12 cellular contexts compared by ENCODE assay signal in the genomic region with DNA sequence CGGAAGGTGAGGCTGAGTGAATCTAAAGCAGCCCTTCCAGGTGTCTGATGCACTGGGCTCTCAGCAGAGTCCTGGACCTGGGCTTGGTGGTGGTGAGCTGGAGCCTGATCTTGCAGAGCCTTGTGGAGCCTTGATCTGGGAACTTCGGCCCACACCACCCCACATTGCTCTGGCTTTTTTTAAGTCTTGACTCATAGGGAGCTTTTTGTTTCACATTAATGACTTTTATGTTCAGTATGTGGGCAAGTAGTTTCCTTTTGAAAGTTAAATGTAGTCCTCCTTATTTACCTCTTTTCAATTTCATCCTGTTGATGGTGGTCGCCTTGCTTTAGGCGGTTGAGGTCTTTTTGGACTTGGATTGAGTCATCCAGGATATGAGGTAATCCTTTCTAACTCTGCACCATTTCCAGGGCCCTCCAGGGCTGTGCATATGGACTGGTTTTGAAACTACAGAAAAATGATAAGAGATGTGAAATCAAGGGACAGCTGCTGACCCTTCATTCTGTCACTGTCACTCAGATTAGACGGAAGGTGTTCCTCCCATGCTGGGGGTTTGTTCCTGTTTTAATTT. TPM values are rescaled to one million over a fixed set of nuclear protein-coding genes. Genes with fewer than 3 reads are reported as not detected.
DNase-seq lines count a peak whose midpoint lies in the region; ATAC-seq, FAIRE-seq and TF ChIP-seq lines count a peak whose summit lies in the region.
"Had no signal": no experiment of that assay in that cellular context is flagged by ENCODE, and none has a peak within 500 bp of the region (broad histone marks: within the 10 kb centered on the region; RNA-seq: fewer than 3 reads in every experiment).

No MANE protein-coding gene starts in this region.

- FAIRE-seq in bronchial epithelial cell (lab: Jason Lieb, UNC), result no peak

- peaks cover 9% of the 10 kb centered on the region for H3K9me3 Mint-ChIP-seq in Caco-2 (ENCODE audit: unreplicated experiment)

- no peaks in the 10 kb centered on the region for H3K27me3 Mint-ChIP-seq in Caco-2 (ENCODE audit: insufficient read depth, unreplicated experiment)

- POLR2A ChIA-PET in GM10248 (lab: Yijun Ruan, JAX), result no interaction called here
- POLR2A ChIA-PET in Caco-2 (lab: Charles Lee), result no interaction called here

- peaks cover 6% of the 10 kb centered on the region for H3K4me1 Mint-ChIP-seq in Caco-2 (ENCODE audit: low read depth, unreplicated experiment)
- H3K4me1 Mint-ChIP-seq: activated B cell treated with CpG ODN at 0.5 μM for 24 hours had no signal

- no TSS peak for BruUV-seq in Caco-2 (replicated peaks; lab: Mats Ljungman, UMichigan)

- H3K4me3 ChIP-seq in bronchial epithelial cell (ENCODE audit: low read depth, low read length), result no peak overlapping the region
- no peak overlapping the region for H3K4me3 ChIP-seq in Caco-2 (ENCODE audit: low read depth, low read length)

- H3K27ac Mint-ChIP-seq in Caco-2 (ENCODE audit: unreplicated experiment), result no peak overlapping the region
- H3K27ac Mint-ChIP-seq: activated B cell treated with CpG ODN at 0.5 μM for 24 hours had no signal

- no peak overlapping the region for H3K4me3 Mint-ChIP-seq in Caco-2 (ENCODE audit: unreplicated experiment)
- H3K4me3 Mint-ChIP-seq: activated B cell treated with CpG ODN at 0.5 μM for 24 hours had no signal

- TF ChIP-seq CTCF in GM10248 (IDR thresholded peaks at IDR 0.05; ENCODE audit: control extremely low read depth, extremely low read depth, low read depth, missing control alignments) (no peak), bronchial epithelial cell (IDR thresholded peaks at IDR 0.05; ENCODE audit: insufficient read depth, low read length, severe bottlenecking) (no peak), Caco-2 (IDR thresholded peaks at IDR 0.05; ENCODE audit: insufficient read depth in 1 of 2, low read depth in 1 of 2, low read length in 1 of 2, severe bottlenecking in 1 of 2, unreplicated experiment in 1 of 2) (no peak)

- ATAC-seq in GM21390 (IDR thresholded peaks at IDR 0.05; ENCODE audit: unreplicated experiment) (peak; percentile 76), HG03520 (IDR thresholded peaks at IDR 0.05; ENCODE audit: unreplicated experiment) (peak; percentile 73), esophagus mucosa (no peak)

- H3K4me1 ChIP-seq in Caco-2, result peaks cover 3% of the 10 kb centered on the region; the same call in 1 of the 2 replicates
- H3K4me1 ChIP-seq: parathyroid adenoma had no signal

- no peaks in the 10 kb centered on the region for H3K36me3 ChIP-seq in bronchial epithelial cell (ENCODE audit: control insufficient read depth, insufficient read depth, low read length)
- no peaks in the 10 kb centered on the region for H3K36me3 ChIP-seq in Caco-2 (ENCODE audit: control insufficient read depth, insufficient read depth, low read length)

- no peaks in the 10 kb centered on the region for H3K27me3 ChIP-seq in bronchial epithelial cell (ENCODE audit: control insufficient read depth, insufficient read depth, low read length)
- H3K27me3 ChIP-seq in Caco-2 (replicated peaks; ENCODE audit: control insufficient read depth, insufficient read depth, low read length), result no peaks in the 10 kb centered on the region

- DNase-seq in GM10248 (ENCODE audit: extremely low spot score) (peak; percentile 35), bronchial epithelial cell (ENCODE audit: low read depth) (peak; percentile 44), NCI-H1436 treated with DMSO at 0.1 percent for 48 hours (lab: John Stamatoyannopoulos, UW) (no peak), Caco-2 (no peak)
- DNase-seq in activated CD8-positive, alpha-beta memory T cell treated with anti-CD3 and anti-CD28 coated beads, Interleukin-2, amount 50 U/mL, for 4 hours, result no peak
- DNase-seq: activated B cell treated with CpG ODN at 0.5 μM for 24 hours, erythroblast, GF-D8 had no signal

- CTCF ChIA-PET in GM10248 (lab: Yijun Ruan, JAX) (interaction anchor here (0.9 to 1.0 kb wide), 2 partner anchors 13 to 15 kb away, joined by 3 to 4 read pairs; a partner anchor contains a TSS), Caco-2 (lab: Charles Lee) (no interaction called here)

- H3K9me3 ChIP-seq in Caco-2, result peaks cover 9% of the 10 kb centered on the region; the same call in 1 of the 2 replicates

- intact Hi-C loops in Caco-2 (cut with micrococcal nuclease; ENCODE audit: unreplicated experiment), result no loop called here

- no peaks in the 10 kb centered on the region for H3K36me3 Mint-ChIP-seq in Caco-2 (ENCODE audit: insufficient read depth, unreplicated experiment)

RNA-seq across cellular contexts. Expression of a gene that starts 2.9 kb away (rescaled TPM):
- not detected in 2 replicates for total RNA-seq in bronchial epithelial cell
- total RNA-seq in Caco-2 (2022), result 0.05 and 0.09 TPM in 2 replicates
- 0.12 TPM for total RNA-seq in esophagus mucosa
- total RNA-seq: activated B cell treated with CpG ODN at 0.5 μM for 24 hours had no signal

RNA-seq across cellular contexts. Expression of a gene that starts 12.9 kb away (rescaled TPM):
- 10.0 and 12.8 TPM in 2 replicates for total RNA-seq in bronchial epithelial cell
- total RNA-seq in Caco-2 (2022), result 23.0 and 23.9 TPM in 2 replicates
- total RNA-seq in esophagus mucosa, result 14.0 TPM

Comparison
In these comparisons a context has a peak if more than half of its experiments do, and no peak if none do; other contexts are left out.
1. DNase-seq: peak in GM10248 (single experiment) and bronchial epithelial cell (single experiment); none in NCI-H1436 treated with DMSO at 0.1 percent for 48 hours (single experiment), Caco-2 (0 of 2) and activated CD8-positive, alpha-beta memory T cell treated with anti-CD3 and anti-CD28 coated beads, Interleukin-2, amount 50 U/mL, for 4 hours (single experiment).